In genomic region chr4:140684314-140684713, GRCh38 we compare ENCODE assay signal across 18 cellular contexts.
"Had no signal": no experiment of that assay in that cellular context is flagged by ENCODE, and none has a peak within 500 bp of the region (broad histone marks: within the 10 kb centered on the region; RNA-seq: fewer than 3 reads in every experiment).

No MANE protein-coding gene starts in this region.

- DNase-seq: dermis blood vessel endothelial cell; dorsolateral prefrontal cortex; effector CD4-positive, alpha-beta T cell; effector memory CD4-positive, alpha-beta T cell; foreskin keratinocyte; heart left ventricle; hypothalamus; immature natural killer cell; islet precursor cell; kidney; kidney glomerular epithelial cell; left cardiac atrium; left lung; left ventricle myocardium superior; lower lobe of right lung; mesendoderm; midbrain had no signal

- H3K4me3 Mint-ChIP-seq: immature natural killer cell had no signal

- H3K27ac Mint-ChIP-seq: immature natural killer cell had no signal

- H3K36me3 Mint-ChIP-seq: immature natural killer cell had no signal

- H3K4me1 Mint-ChIP-seq: immature natural killer cell had no signal

- ATAC-seq: foreskin keratinocyte, gastroesophageal sphincter, heart left ventricle, left cardiac atrium, left lung, left ventricle myocardium superior, lower lobe of right lung had no signal
